20 cellular contexts compared by ENCODE assay signal in the genomic region with DNA sequence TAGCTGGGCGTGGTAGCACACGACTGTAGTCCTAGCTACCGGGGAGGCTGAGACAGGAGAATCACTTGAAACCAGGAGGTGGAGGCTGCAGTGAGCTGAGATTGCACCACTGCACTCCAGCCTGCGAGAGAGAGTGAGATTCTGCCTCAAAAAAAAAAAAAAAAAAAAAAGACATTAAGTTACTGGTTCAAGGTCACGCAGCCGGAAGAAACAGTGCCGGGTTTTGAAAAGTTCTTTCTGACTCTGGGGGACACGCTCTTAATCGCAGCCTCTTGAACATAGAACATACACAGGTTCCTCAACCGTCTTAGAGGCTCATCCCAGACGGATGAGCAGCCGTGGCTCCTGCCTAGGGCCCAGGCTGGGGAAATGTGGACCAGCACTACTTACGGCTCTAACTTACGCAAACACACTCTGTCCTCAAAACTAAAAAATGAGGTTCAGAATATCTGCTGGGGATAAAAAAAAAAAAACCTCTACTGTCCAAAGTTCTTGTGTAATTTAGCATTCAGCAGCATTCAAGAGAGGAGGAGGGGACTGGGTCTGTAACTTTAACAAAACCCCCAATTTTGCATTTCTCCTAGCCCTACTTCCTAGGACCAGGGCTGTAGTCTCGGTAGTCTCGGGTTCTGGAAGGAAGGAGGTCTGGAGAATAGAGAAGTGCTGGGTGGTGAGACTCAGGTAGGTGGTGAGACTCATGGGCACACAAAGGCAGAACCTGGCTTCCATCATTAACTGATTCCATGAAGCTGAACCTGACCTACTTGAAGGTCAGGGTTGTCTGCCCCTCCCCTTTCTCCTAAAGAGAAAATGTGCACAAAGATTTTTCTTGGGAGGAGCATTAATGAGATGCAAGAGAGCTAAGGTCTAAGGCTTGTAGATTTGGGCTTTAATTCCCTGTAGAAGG. TPM values are rescaled to one million over a fixed set of nuclear protein-coding genes. Genes with fewer than 3 reads are reported as not detected.
DNase-seq lines count a peak whose midpoint lies in the region; ATAC-seq, FAIRE-seq and TF ChIP-seq lines count a peak whose summit lies in the region.
"Had no signal": no experiment of that assay in that cellular context is flagged by ENCODE, and none has a peak within 500 bp of the region (broad histone marks: within the 10 kb centered on the region; RNA-seq: fewer than 3 reads in every experiment).

No MANE protein-coding gene starts in this region.

- no peak for TF ChIP-seq RAD21 in A549 (conservative IDR thresholded peaks at IDR 0.05 in 1 of 2, IDR thresholded peaks at IDR 0.05 in 1 of 2)

- H3K27ac Mint-ChIP-seq in neural crest cell (ENCODE audit: unreplicated experiment) = no peak overlapping the region

- TF ChIP-seq CTCF in A549 (IDR thresholded peaks at IDR 0.05) (no peak), RWPE1 (conservative IDR thresholded peaks at IDR 0.05; ENCODE audit: low read depth) (no peak), kidney (IDR thresholded peaks at IDR 0.05; ENCODE audit: borderline replicate concordance, extremely low read depth, insufficient read depth) (no peak), neural crest cell (conservative IDR thresholded peaks at IDR 0.05) (no peak)

- intact Hi-C loops in kidney (cut with DNase I) = no loop called here

- H3K4me1 ChIP-seq in A549 (peaks cover 21% of the 10 kb centered on the region), kidney (ENCODE audit: control insufficient read depth in 1 of 2, insufficient read depth in 1 of 2, low read depth in 1 of 2, low read length in 2 of 2) (peaks cover 28 to 33% of the 10 kb centered on the region in 2 donors)

- H3K4me3 Mint-ChIP-seq in neural crest cell = peak overlapping the region; percentile 41

- ATAC-seq in A549 = no peak
- ATAC-seq: GM12878 had no signal

- DNase-seq in A549 (ENCODE audit: low read depth in 1 of 2, low spot score in 1 of 2) (no peak), RWPE1 (ENCODE audit: low spot score) (no peak), kidney (no peak), neural crest cell (ENCODE audit: low read depth, low spot score) (no peak), HUDEP-2 (lab: John Stamatoyannopoulos, UW; ENCODE audit: unreplicated experiment in 76 of 76) (no peak), D341Med (ENCODE audit: low spot score) (no peak), cerebellar nuclear complex (lab: John Stamatoyannopoulos, UW) (no peak), GM19240 (ENCODE audit: insufficient read length, low spot score) (no peak)
- DNase-seq: 8988T, Calu3, DMS153, Karpas-422, MV-4-11, NCI-H1105, NCI-H1436 treated with DMSO at 0.1 percent for 48 hours, NCI-H187 treated with DMSO at 0.1 percent for 48 hours, NCI-H526 treated with DMSO at 0.1 percent for 48 hours, RPMI8226, SHP77 had no signal

- TF ChIP-seq POLR2A in A549 (IDR thresholded peaks at IDR 0.05; ENCODE audit: low read length) = no peak

- WGBS in A549 (ENCODE audit: missing lambda C conversion rate) = 94% methylated on average over 16 of the region's 16 CpGs

- H3K9me3 ChIP-seq in A549 (no peaks in the 10 kb centered on the region), kidney (ENCODE audit: control insufficient read depth in 1 of 2, low read length in 2 of 2) (no peaks in the 10 kb centered on the region)

- no peaks in the 10 kb centered on the region for H3K9me3 Mint-ChIP-seq in neural crest cell

- H3K27me3 Mint-ChIP-seq in neural crest cell (ENCODE audit: low read depth) = peaks cover 30% of the 10 kb centered on the region

- CTCF ChIA-PET in A549 (lab: Yijun Ruan, JAX) (interaction anchor here (0.6 to 1.6 kb wide), 3 partner anchors 25 to 76 kb away, joined by 3 to 6 read pairs (median 3); no protein-coding TSS in a partner anchor), RWPE1 (lab: Yijun Ruan, JAX) (interaction anchor here (1.1 kb wide), 1 partner anchor 10 kb away, joined by 4 read pairs; no protein-coding TSS in a partner anchor)

- FAIRE-seq in A549 (lab: Jason Lieb, UNC) = no peak
- no peak for FAIRE-seq in kidney (lab: Jason Lieb, UNC)
- FAIRE-seq: GM12878 had no signal

- H3K27ac ChIP-seq in A549 (no peak overlapping the region), RWPE1 (0 out of 2 replicates have a peak overlapping the region, but pooled peaks have one; percentile 11), kidney (ENCODE audit: low read depth in 2 of 2, low read length in 2 of 2) (peak overlapping the region; percentile 65 to 82)

- POLR2A ChIA-PET in A549 (lab: Yijun Ruan, JAX) = interaction anchor here (0.7 kb wide), 1 partner anchor 28 kb away, joined by 6 read pairs; no protein-coding TSS in a partner anchor
- POLR2A ChIA-PET in RWPE1 (lab: Yijun Ruan, JAX; ENCODE audit: low non-redundant PET) = no interaction called here

- no peak for TF ChIP-seq EP300 in A549 (IDR thresholded peaks at IDR 0.05)

- H3K4me3 ChIP-seq in A549 (no peak overlapping the region), kidney (ENCODE audit: low read length in 2 of 2) (no peak overlapping the region)
- H3K4me3 ChIP-seq: GM12878 had no signal

- H3K4me1 Mint-ChIP-seq in neural crest cell = peaks cover 26% of the 10 kb centered on the region

- peaks cover 0 to 6% of the 10 kb centered on the region in 2 donors for H3K36me3 ChIP-seq in kidney (ENCODE audit: control insufficient read depth in 1 of 2, insufficient read depth in 2 of 2, low read length in 2 of 2)

- peak overlapping the region; percentile 4; the same call in 1 of the 3 replicates for H3K4me2 ChIP-seq in A549

- H3K36me3 Mint-ChIP-seq in neural crest cell (ENCODE audit: low read depth) = no peaks in the 10 kb centered on the region

- peak overlapping the region in 1 of 2 donors; percentile 31 for H3K9ac ChIP-seq in kidney (ENCODE audit: low read length in 2 of 2)

TF ChIP-seq in A549, 52 proteins besides CTCF, POLR2A, EP300 and RAD21:
- TF ChIP-seq RNF2 (IDR thresholded peaks at IDR 0.05; ENCODE audit: borderline replicate concordance, low read depth) (no peak), MAFK (IDR thresholded peaks at IDR 0.05; ENCODE audit: partially characterized antibody) (no peak), MYC (IDR thresholded peaks at IDR 0.05; ENCODE audit: borderline replicate concordance, low read length) (no peak), GATA3 (IDR thresholded peaks at IDR 0.05; ENCODE audit: borderline replicate concordance) (no peak), ZNF302 (CRISPR knock-in tag; IDR thresholded peaks at IDR 0.05) (no peak), FOSB (CRISPR knock-in tag; IDR thresholded peaks at IDR 0.05) (no peak), CEBPB (IDR thresholded peaks at IDR 0.05) (no peak), HDAC2 (IDR thresholded peaks at IDR 0.05) (no peak), CBX8 (IDR thresholded peaks at IDR 0.05) (no peak), POLR2AphosphoS2 (conservative IDR thresholded peaks at IDR 0.05; ENCODE audit: low read length) (no peak), NR3C1 (IDR thresholded peaks at IDR 0.05) (no peak)
- TF ChIP-seq, protein P1, sequence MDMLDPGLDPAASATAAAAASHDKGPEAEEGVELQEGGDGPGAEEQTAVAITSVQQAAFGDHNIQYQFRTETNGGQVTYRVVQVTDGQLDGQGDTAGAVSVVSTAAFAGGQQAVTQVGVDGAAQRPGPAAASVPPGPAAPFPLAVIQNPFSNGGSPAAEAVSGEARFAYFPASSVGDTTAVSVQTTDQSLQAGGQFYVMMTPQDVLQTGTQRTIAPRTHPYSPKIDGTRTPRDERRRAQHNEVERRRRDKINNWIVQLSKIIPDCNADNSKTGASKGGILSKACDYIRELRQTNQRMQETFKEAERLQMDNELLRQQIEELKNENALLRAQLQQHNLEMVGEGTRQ (IDR thresholded peaks at IDR 0.05) = no peak
TF ChIP-seq in A549: peak in this region for 0.

RNA-seq across cellular contexts. Expression of a gene that starts 6.0 kb away (rescaled TPM):
- polyA plus RNA-seq in A549 (2011; rRNA removed) = 4.4 and 5.8 TPM in 2 replicates
- 10.1 and 11.4 TPM in 2 replicates for polyA plus RNA-seq in A549 (2012; cell fraction: cytosol; rRNA removed)
- polyA plus RNA-seq in A549 (2012; cell fraction: nucleus; rRNA removed) = 40.6 and 42.2 TPM in 2 replicates
- 8.1 to 9.9 TPM (median 9.6 TPM) in 3 replicates for polyA plus RNA-seq in A549 (2017; fragmentation: RNase III; extraction: RNeasy Plus Mini Kit Qiagen cat#74134 plus additional on column Dnase treatment)
- 5.8 and 9.0 TPM in 2 replicates for polyA minus RNA-seq in A549 (2011; rRNA and poly(A)+ RNA removed)
- total RNA-seq in kidney = 64.9 TPM
- polyA plus RNA-seq in kidney (ENCODE audit: insufficient read depth, low read depth, low replicate concordance) = 69.8 TPM
- 34.1 and 43.6 TPM in 2 replicates for total RNA-seq in neural crest cell

RNA-seq across cellular contexts. Expression of a gene that starts 45.3 kb away (rescaled TPM):
- 30.1 and 32.7 TPM in 2 replicates for polyA plus RNA-seq in A549 (2011; rRNA removed)
- 21.0 and 26.5 TPM in 2 replicates for polyA plus RNA-seq in A549 (2012; cell fraction: cytosol; rRNA removed)
- 20.2 and 27.4 TPM in 2 replicates for polyA plus RNA-seq in A549 (2012; cell fraction: nucleus; rRNA removed)
- 24.6 to 31.0 TPM (median 28.0 TPM) in 3 replicates for polyA plus RNA-seq in A549 (2017; fragmentation: RNase III; extraction: RNeasy Plus Mini Kit Qiagen cat#74134 plus additional on column Dnase treatment)
- polyA minus RNA-seq in A549 (2011; rRNA and poly(A)+ RNA removed) = 20.2 and 24.9 TPM in 2 replicates
- 18.2 TPM for total RNA-seq in kidney
- 20.8 TPM for polyA plus RNA-seq in kidney (ENCODE audit: insufficient read depth, low read depth, low replicate concordance)
- 57.0 and 61.9 TPM in 2 replicates for total RNA-seq in neural crest cell

Comparison
In these comparisons a context has a peak if more than half of its experiments do, and no peak if none do; other contexts are left out.
1. H3K27ac ChIP-seq: peak in RWPE1 (single experiment) and kidney (2 of 2); none in A549 (0 of 2).